In the genomic region with DNA sequence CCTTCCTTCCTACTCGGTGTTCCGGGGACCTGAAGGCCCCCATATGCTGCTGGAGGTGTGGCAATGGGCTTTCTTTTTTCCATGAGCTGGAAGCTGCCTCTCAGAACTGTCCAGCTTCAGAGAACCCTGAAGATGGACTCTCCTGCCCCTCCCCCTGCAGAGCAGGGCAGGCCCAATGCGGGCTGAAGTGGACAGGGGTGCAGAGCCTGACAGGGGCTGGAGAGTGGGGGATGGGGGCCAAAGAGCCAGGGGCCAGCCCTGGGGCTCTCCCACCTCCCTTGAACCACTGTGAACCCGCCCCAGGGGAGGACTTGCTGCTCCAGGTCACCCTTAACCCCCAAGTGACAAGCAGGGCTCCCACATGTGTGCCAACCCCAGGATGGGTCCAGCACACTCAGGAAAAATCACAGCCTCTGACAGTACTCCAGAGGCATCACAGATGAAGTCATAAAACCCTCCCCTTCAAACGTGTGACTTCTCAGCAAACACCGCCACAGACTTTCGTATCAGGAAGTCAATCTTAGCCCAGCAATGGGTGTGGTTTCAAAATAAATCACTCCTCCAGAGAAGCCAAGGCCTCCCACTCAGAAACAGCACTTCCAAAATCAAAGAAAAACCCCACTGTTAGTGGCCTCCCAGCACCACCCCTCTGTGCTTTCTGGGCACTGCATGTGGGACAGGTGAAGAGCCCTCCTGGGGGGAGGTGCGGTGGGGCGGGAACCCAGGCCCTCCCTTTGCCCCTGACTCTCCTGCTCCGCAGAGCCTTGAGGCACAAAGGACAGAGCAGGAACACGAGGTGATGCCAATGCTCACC, we compare ENCODE assay signal across 8 cellular contexts.
A peak's percentile ranks its signal among the peaks of the same experiment; 100 is the strongest.
DNase-seq lines count a peak whose midpoint lies in the region; ATAC-seq, FAIRE-seq and TF ChIP-seq lines count a peak whose summit lies in the region.

No MANE protein-coding gene starts in this region.

- POLR2A ChIA-PET in MCF 10A (lab: Yijun Ruan, JAX) = interaction anchor here (1.3 to 1.4 kb wide), 2 partner anchors 9 kb away, joined by 3 to 5 read pairs; no protein-coding TSS in a partner anchor

- TF ChIP-seq CTCF in MCF 10A (IDR thresholded peaks at IDR 0.05; ENCODE audit: unreplicated experiment) (no peak), mammary epithelial cell (conservative IDR thresholded peaks at IDR 0.05 in 1 of 2, IDR thresholded peaks at IDR 0.05 in 1 of 2; ENCODE audit: extremely low read depth in 1 of 2, insufficient read depth in 1 of 2, low read depth in 1 of 2, low read length in 2 of 2) (no peak), ascending aorta (IDR thresholded peaks at IDR 0.05) (peak in 1 of 3 experiments; percentile 9), kidney (IDR thresholded peaks at IDR 0.05; ENCODE audit: borderline replicate concordance, extremely low read depth, insufficient read depth) (no peak)

- peaks cover 33% of the 10 kb centered on the region for H3K79me2 ChIP-seq in mammary epithelial cell (ENCODE audit: insufficient read depth, low read length)

- dilution Hi-C loops in mammary epithelial cell (cut with HindIII; ENCODE audit: low sequenced_read_pairs) = no loop called here

- CTCF ChIA-PET in MCF 10A (lab: Yijun Ruan, JAX) = interaction anchor here (0.7 kb wide), 1 partner anchor 119 kb away, joined by 3 read pairs; no protein-coding TSS in a partner anchor
- CTCF ChIA-PET in mammary epithelial cell (lab: Charles Lee; ENCODE audit: low non-redundant PET) = no interaction called here

- peaks cover 40% of the 10 kb centered on the region for H3K4me1 Mint-ChIP-seq in MCF 10A (ENCODE audit: insufficient read depth, unreplicated experiment)
- H3K4me1 Mint-ChIP-seq in stimulated activated effector memory CD8-positive, alpha-beta T cell treated with anti-CD3 and anti-CD28 coated beads, Interleukin-12 subunit alpha, Interleukin-12 subunit beta, amount 100 ng/mL, for 72 hours = peaks cover 96% of the 10 kb centered on the region

- no peaks in the 10 kb centered on the region for H3K27me3 Mint-ChIP-seq in MCF 10A (ENCODE audit: insufficient read depth, unreplicated experiment)

- 76% methylated on average over 7 of the region's 11 CpGs for WGBS in mammary epithelial cell (ENCODE audit: low coverage, missing lambda C conversion rate)

- peak overlapping the region; percentile 27 for H3K27ac Mint-ChIP-seq in MCF 10A (ENCODE audit: low read depth, unreplicated experiment)
- H3K27ac Mint-ChIP-seq in stimulated activated effector memory CD8-positive, alpha-beta T cell treated with anti-CD3 and anti-CD28 coated beads, Interleukin-12 subunit alpha, Interleukin-12 subunit beta, amount 100 ng/mL, for 72 hours = peak overlapping the region; percentile 93

- no peaks in the 10 kb centered on the region for H4K20me1 ChIP-seq in mammary epithelial cell (ENCODE audit: insufficient read depth, low read length)

- no peak overlapping the region for H2AFZ ChIP-seq in mammary epithelial cell (ENCODE audit: low read depth, low read length)

- H3K36me3 ChIP-seq in mammary epithelial cell (ENCODE audit: insufficient read depth, low read length) (no peaks in the 10 kb centered on the region), ascending aorta (no peaks in the 10 kb centered on the region), kidney (ENCODE audit: control insufficient read depth in 1 of 2, insufficient read depth in 2 of 2, low read length in 2 of 2) (no peaks in the 10 kb centered on the region)

- peak; percentile 51 for DNase-seq in MCF 10A (ENCODE audit: unreplicated experiment)
- DNase-seq in mammary epithelial cell = no peak
- DNase-seq in SIG-M5 treated with dmso at 0.1 percent for 504 hours (lab: John Stamatoyannopoulos, UW; ENCODE audit: unreplicated experiment) = peak; percentile 82
- peak; percentile 40 to 83 for DNase-seq in ascending aorta (ENCODE audit: low spot score in 2 of 2)
- DNase-seq in kidney = peak; percentile 77
- DNase-seq in stimulated activated effector memory CD8-positive, alpha-beta T cell treated with anti-CD3 and anti-CD28 coated beads, Interleukin-12 subunit alpha, Interleukin-12 subunit beta, amount 100 ng/mL, for 72 hours (ENCODE audit: low spot score in 2 of 2) = peak; percentile 42 to 80

- no TSS peak for BruUV-seq in MCF 10A (replicated peaks; lab: Mats Ljungman, UMichigan)
- no TSS peak for BruUV-seq in mammary epithelial cell (replicated peaks; lab: Mats Ljungman, UMichigan)

- H3K4me3 Mint-ChIP-seq in MCF 10A (ENCODE audit: unreplicated experiment) = peak overlapping the region; percentile 43
- H3K4me3 Mint-ChIP-seq in stimulated activated effector memory CD8-positive, alpha-beta T cell treated with anti-CD3 and anti-CD28 coated beads, Interleukin-12 subunit alpha, Interleukin-12 subunit beta, amount 100 ng/mL, for 72 hours = peak overlapping the region; percentile 90

- intact Hi-C loops in MCF 10A (cut with micrococcal nuclease) = loop anchor here (10.0 kb wide), 1 partner anchor 400 kb away; no protein-coding TSS in a partner anchor
- intact Hi-C loops in mammary epithelial cell (cut with micrococcal nuclease) = no loop called here
- intact Hi-C loops in ascending aorta (cut with DNase I) = loop anchor here (2.0 to 5.0 kb wide), 2 partner anchors 42 to 137 kb away; partner anchors contain the start of gene HDAC4
- intact Hi-C loops in kidney (cut with DNase I) = no loop called here

- H3K27ac ChIP-seq in mammary epithelial cell (ENCODE audit: insufficient read depth, low read depth, low read length) = no peak overlapping the region
- peak overlapping the region; percentile 81 to 87 for H3K27ac ChIP-seq in ascending aorta
- H3K27ac ChIP-seq in kidney (ENCODE audit: low read depth in 2 of 2, low read length in 2 of 2) = no peak overlapping the region

- in situ Hi-C loops in mammary epithelial cell (cut with MboI; ENCODE audit: low sequenced_read_pairs in 2 of 2) = no loop called here

- no peaks in the 10 kb centered on the region for H3K36me3 Mint-ChIP-seq in MCF 10A (ENCODE audit: insufficient read depth, unreplicated experiment)
- peaks cover 33% of the 10 kb centered on the region for H3K36me3 Mint-ChIP-seq in stimulated activated effector memory CD8-positive, alpha-beta T cell treated with anti-CD3 and anti-CD28 coated beads, Interleukin-12 subunit alpha, Interleukin-12 subunit beta, amount 100 ng/mL, for 72 hours

- ATAC-seq in stimulated activated effector memory CD8-positive, alpha-beta T cell treated with anti-CD3 and anti-CD28 coated beads, Interleukin-12 subunit alpha, Interleukin-12 subunit beta, amount 100 ng/mL, for 72 hours = peak; percentile 81
- ATAC-seq in GM18511 (IDR thresholded peaks at IDR 0.05; ENCODE audit: unreplicated experiment) (no peak), HG02870 (IDR thresholded peaks at IDR 0.05; ENCODE audit: unreplicated experiment) (no peak)

- H3K4me3 ChIP-seq in mammary epithelial cell (replicated peaks in 1 of 3; ENCODE audit: insufficient read depth in 1 of 3, low read depth in 2 of 3, low read length in 3 of 3) (no peak overlapping the region), ascending aorta (no peak overlapping the region), kidney (ENCODE audit: low read length in 2 of 2) (no peak overlapping the region)

- peaks cover 20% of the 10 kb centered on the region for H3K4me1 ChIP-seq in mammary epithelial cell (ENCODE audit: insufficient read depth, low read length)
- H3K4me1 ChIP-seq in ascending aorta = peaks cover 23 to 47% of the 10 kb centered on the region in 2 donors
- peaks cover 21 to 45% of the 10 kb centered on the region in 2 donors for H3K4me1 ChIP-seq in kidney (ENCODE audit: control insufficient read depth in 1 of 2, insufficient read depth in 1 of 2, low read depth in 1 of 2, low read length in 2 of 2)

- no peaks in the 10 kb centered on the region for H3K27me3 ChIP-seq in mammary epithelial cell (ENCODE audit: insufficient read depth, low read length)
- H3K27me3 ChIP-seq in ascending aorta = no peaks in the 10 kb centered on the region

- H3K9me3 ChIP-seq in mammary epithelial cell (replicated peaks; ENCODE audit: insufficient read depth, low read length) (no peaks in the 10 kb centered on the region), ascending aorta (no peaks in the 10 kb centered on the region), kidney (ENCODE audit: control insufficient read depth in 1 of 2, low read length in 2 of 2) (no peaks in the 10 kb centered on the region)

- H3K4me2 ChIP-seq in mammary epithelial cell (ENCODE audit: insufficient read depth, low read depth, low read length) = no peak overlapping the region

- no peak overlapping the region for H3K9ac ChIP-seq in mammary epithelial cell (ENCODE audit: insufficient read depth, low read length)
- H3K9ac ChIP-seq in kidney (ENCODE audit: low read length in 2 of 2) = no peak overlapping the region

- H3K9me3 Mint-ChIP-seq in MCF 10A (ENCODE audit: unreplicated experiment) = no peaks in the 10 kb centered on the region
- H3K9me3 Mint-ChIP-seq in stimulated activated effector memory CD8-positive, alpha-beta T cell treated with anti-CD3 and anti-CD28 coated beads, Interleukin-12 subunit alpha, Interleukin-12 subunit beta, amount 100 ng/mL, for 72 hours = no peaks in the 10 kb centered on the region

- FAIRE-seq in kidney (lab: Jason Lieb, UNC) = no peak

Comparison
In these comparisons a context has a peak if more than half of its experiments do, and no peak if none do; other contexts are left out.
1. intact Hi-C loops: an anchor here in MCF 10A (10.0 kb wide) and ascending aorta (2.0 to 5.0 kb wide); none called in mammary epithelial cell and kidney.
2. H3K27ac ChIP-seq: peak in ascending aorta (2 of 2); none in mammary epithelial cell (single experiment) and kidney (0 of 2).